20 cellular contexts compared by ENCODE assay signal in genomic region chr13:110779046-110779445, GRCh38.
DNase-seq lines count a peak whose midpoint lies in the region; ATAC-seq and TF ChIP-seq lines count a peak whose summit lies in the region.
"Had no signal": no experiment of that assay in that cellular context is flagged by ENCODE, and none has a peak within 500 bp of the region (broad histone marks: within the 10 kb centered on the region; RNA-seq: fewer than 3 reads in every experiment).

No MANE protein-coding gene starts in this region.

- peaks cover 7% of the 10 kb centered on the region for H3K36me3 Mint-ChIP-seq in chondrocyte (ENCODE audit: low read depth)

- no peak for ATAC-seq in GM21423 (IDR thresholded peaks at IDR 0.05; ENCODE audit: unreplicated experiment)
- ATAC-seq: GM12878 had no signal

- peaks cover 33% of the 10 kb centered on the region for H3K4me1 Mint-ChIP-seq in chondrocyte (ENCODE audit: low read depth)
- H3K4me1 Mint-ChIP-seq: CD4-positive, CD25-positive, alpha-beta regulatory T cell; CD8-positive, alpha-beta memory T cell had no signal

- TF ChIP-seq CTCF in chondrocyte (IDR thresholded peaks at IDR 0.05), result no peak

- H3K4me3 Mint-ChIP-seq in chondrocyte (ENCODE audit: unreplicated experiment), result no peak overlapping the region
- H3K4me3 Mint-ChIP-seq: CD4-positive, CD25-positive, alpha-beta regulatory T cell; CD8-positive, alpha-beta memory T cell had no signal

- peaks cover 5% of the 10 kb centered on the region for H3K9me3 Mint-ChIP-seq in chondrocyte (ENCODE audit: low read depth)

- no peaks in the 10 kb centered on the region for H3K27me3 Mint-ChIP-seq in chondrocyte (ENCODE audit: low read depth)

- H3K27ac Mint-ChIP-seq in chondrocyte (ENCODE audit: unreplicated experiment), result peak overlapping the region; percentile 81

- H3K36me3 ChIP-seq in SK-N-MC (ENCODE audit: insufficient read depth, low read length), result no peaks in the 10 kb centered on the region
- H3K36me3 ChIP-seq: BE2C, HAP-1 had no signal

- H3K9me3 ChIP-seq in SK-N-MC (ENCODE audit: low read depth, low read length), result no peaks in the 10 kb centered on the region
- H3K9me3 ChIP-seq: BE2C had no signal

- H3K9ac ChIP-seq in SK-N-MC (ENCODE audit: insufficient read length), result no peak overlapping the region
- H3K9ac ChIP-seq: GM23248 had no signal

- peak overlapping the region; percentile 77 for H3K27ac ChIP-seq in SK-N-MC
- H3K27ac ChIP-seq: GM23248 had no signal

- H3K4me3 ChIP-seq in SK-N-MC, result no peak overlapping the region
- H3K4me3 ChIP-seq: GM12878, GM23248, HAP-1 had no signal

- DNase-seq in SK-N-MC (ENCODE audit: low read depth, low spot score), result peak; percentile 22
- DNase-seq in chondrocyte (ENCODE audit: low spot score), result no peak
- DNase-seq in fibroblast of peridontal ligament (ENCODE audit: extremely low read depth), result peak; percentile 18
- DNase-seq in NCI-H2081 (lab: John Stamatoyannopoulos, UW), result no peak
- DNase-seq in activated CD4-positive, alpha-beta T cell treated with anti-CD3 and anti-CD28 coated beads for 4 hours, result no peak
- DNase-seq: ACHN; BE2C; C1 segment of cervical spinal cord; CD4-positive, CD25-positive, alpha-beta regulatory T cell; CD8-positive, alpha-beta memory T cell; COR-L47; DMS 273 treated with DMSO at 0.1 percent for 48 hours; DMS53; DND-41; EL; GM23248; IMR-90 had no signal

Comparison
In these comparisons a context has a peak if more than half of its experiments do, and no peak if none do; other contexts are left out.
1. DNase-seq: peak in SK-N-MC (single experiment) and fibroblast of peridontal ligament (single experiment); none in chondrocyte (single experiment), NCI-H2081 (0 of 2) and activated CD4-positive, alpha-beta T cell treated with anti-CD3 and anti-CD28 coated beads for 4 hours (0 of 2).